ENCODE assay signal across 11 cellular contexts in genomic region chr7:22730921-22731654, GRCh38. TPM values are rescaled to one million over a fixed set of nuclear protein-coding genes. Genes with fewer than 3 reads are reported as not detected.
DNase-seq lines count a peak whose midpoint lies in the region; ATAC-seq and TF ChIP-seq lines count a peak whose summit lies in the region.
"Had no signal": no experiment of that assay in that cellular context is flagged by ENCODE, and none has a peak within 500 bp of the region (broad histone marks: within the 10 kb centered on the region; RNA-seq: fewer than 3 reads in every experiment).

No MANE protein-coding gene starts in this region.

- ATAC-seq in activated B cell treated with CpG ODN at 0.5 μM for 24 hours (ENCODE audit: low read depth) (no peak), gastroesophageal sphincter (no peak), HG02571 (IDR thresholded peaks at IDR 0.05; ENCODE audit: unreplicated experiment) (no peak)
- ATAC-seq: left cardiac atrium, sciatic nerve had no signal

- peak; percentile 79 for DNase-seq in AG20443 (ENCODE audit: low spot score)
- peak; percentile 92 for DNase-seq in HT1080 (ENCODE audit: low read depth)
- DNase-seq in activated B cell treated with CpG ODN at 0.5 μM for 24 hours, result no peak
- no peak for DNase-seq in NCI-H2029 (lab: John Stamatoyannopoulos, UW)
- DNase-seq in NCI-H1092 treated with DMSO at 0.1 percent for 48 hours (lab: John Stamatoyannopoulos, UW), result no peak
- no peak for DNase-seq in G401 (ENCODE audit: low spot score)
- DNase-seq: left cardiac atrium; stimulated activated naive CD4-positive, alpha-beta T cell treated with Interleukin-2 at 50 U/mL for 16 hours had no signal

- intact Hi-C loops in activated B cell treated with CpG ODN at 0.5 μM for 24 hours (cut with micrococcal nuclease), result no loop called here

- peaks cover 49% of the 10 kb centered on the region for H3K4me1 Mint-ChIP-seq in activated B cell treated with CpG ODN at 0.5 μM for 24 hours

- H3K27me3 Mint-ChIP-seq in activated B cell treated with CpG ODN at 0.5 μM for 24 hours, result no peaks in the 10 kb centered on the region

- H3K27me3 ChIP-seq in gastroesophageal sphincter, result no peaks in the 10 kb centered on the region

- no peaks in the 10 kb centered on the region for H3K9me3 Mint-ChIP-seq in activated B cell treated with CpG ODN at 0.5 μM for 24 hours

- peaks cover 0 to 33% (median 9%) of the 10 kb centered on the region in 3 donors for H3K4me1 ChIP-seq in gastroesophageal sphincter

- peak overlapping the region in 1 of 2 donors; percentile 2 for H3K4me3 ChIP-seq in gastroesophageal sphincter

- peak overlapping the region in 3 of 4 donors; percentile 8 to 17 (median 12) for H3K27ac ChIP-seq in gastroesophageal sphincter

- no peak for TF ChIP-seq EP300 in gastroesophageal sphincter (IDR thresholded peaks at IDR 0.05)

- POLR2A ChIA-PET in activated B cell treated with CpG ODN at 0.5 μM for 24 hours (lab: Charles Lee), result interaction anchor here (0.7 to 3.1 kb wide), 6 partner anchors 8 to 170 kb away, joined by 3 to 17 read pairs (median 6); no protein-coding TSS in a partner anchor

- TF ChIP-seq POLR2A in gastroesophageal sphincter (IDR thresholded peaks at IDR 0.05), result no peak

- in situ Hi-C loops in G401 (cut with HindIII; ENCODE audit: low sequenced_read_pairs), result no loop called here

- 61 to 69% methylated on average over 5 of the region's 5 CpGs for WGBS in gastroesophageal sphincter (ENCODE audit: low coverage in 1 of 2), 2 donors

- peaks cover 46% of the 10 kb centered on the region for H3K36me3 Mint-ChIP-seq in activated B cell treated with CpG ODN at 0.5 μM for 24 hours (ENCODE audit: low read depth)

- H3K4me3 Mint-ChIP-seq in activated B cell treated with CpG ODN at 0.5 μM for 24 hours, result peak overlapping the region; percentile 62

- TF ChIP-seq CTCF in activated B cell treated with CpG ODN at 0.5 μM for 24 hours (IDR thresholded peaks at IDR 0.05) (no peak), gastroesophageal sphincter (IDR thresholded peaks at IDR 0.05) (no peak)

- no peaks in the 10 kb centered on the region for H3K9me3 ChIP-seq in gastroesophageal sphincter

- peak overlapping the region; percentile 67 for H3K27ac Mint-ChIP-seq in activated B cell treated with CpG ODN at 0.5 μM for 24 hours

- CTCF ChIA-PET in activated B cell treated with CpG ODN at 0.5 μM for 24 hours (lab: Charles Lee), result interaction anchor here (0.7 to 12.7 kb wide), 6 partner anchors 34 to 325 kb away, joined by 3 to 348 read pairs (median 6); no protein-coding TSS in a partner anchor

- no peaks in the 10 kb centered on the region for H3K36me3 ChIP-seq in gastroesophageal sphincter

RNA-seq across cellular contexts. Expression of gene IL6, which starts 4.1 kb away (rescaled TPM):
- total RNA-seq in HT1080 (2014; rRNA removed; shearing (Covaris generic)), result 0.16 and 1.2 TPM in 2 replicates
- polyA plus RNA-seq in HT1080 (2015; cell fraction: cytosol; rRNA removed), result 1.8 and 2.3 TPM in 2 replicates
- 3.5 and 3.6 TPM in 2 replicates for polyA plus RNA-seq in HT1080 (2015; cell fraction: nucleus; rRNA removed)
- total RNA-seq in activated B cell treated with CpG ODN at 0.5 μM for 24 hours, result 64.4 and 72.3 TPM in 2 replicates
- total RNA-seq in gastroesophageal sphincter, result 10 to 100 TPM in 1 of 4 donors, under 1 TPM in 1, not detected in 2; 0.85 to 27.9 TPM
- total RNA-seq in G401 (2014; rRNA removed; shearing (Covaris generic)), result not detected in 2 replicates

Comparison
In these comparisons a context has a peak if more than half of its experiments do, and no peak if none do; other contexts are left out.
1. DNase-seq: peak in AG20443 (single experiment) and HT1080 (single experiment); none in activated B cell treated with CpG ODN at 0.5 μM for 24 hours (single experiment), NCI-H2029 (single experiment), NCI-H1092 treated with DMSO at 0.1 percent for 48 hours (single experiment) and G401 (single experiment).